Comparison of ENCODE assay signal across 13 cellular contexts in genomic region chr1:107459204-107459904, GRCh38.
DNase-seq lines count a peak whose midpoint lies in the region; ATAC-seq and TF ChIP-seq lines count a peak whose summit lies in the region.
"Had no signal": no experiment of that assay in that cellular context is flagged by ENCODE, and none has a peak within 500 bp of the region (broad histone marks: within the 10 kb centered on the region; RNA-seq: fewer than 3 reads in every experiment).

No MANE protein-coding gene starts in this region.

- H3K4me3 ChIP-seq in OCI-LY3 (ENCODE audit: low read length) (no peak overlapping the region), prostate gland (no peak overlapping the region)
- H3K4me3 ChIP-seq: BLaER1 treated with 17β-estradiol and CSF1 and Interleukin-3, amounts not matched to agents 10 nM and 100 nM had no signal

- 66% methylated on average over 4 of the region's 4 CpGs for WGBS in prostate gland

- H3K9ac ChIP-seq in OCI-LY3 (ENCODE audit: low read length): no peak overlapping the region
- H3K9ac ChIP-seq: BLaER1 treated with 17β-estradiol and CSF1 and Interleukin-3, amounts not matched to agents 10 nM and 100 nM had no signal

- no peaks in the 10 kb centered on the region for H3K36me3 ChIP-seq in OCI-LY3 (replicated peaks; ENCODE audit: low read depth, low read length)
- no peaks in the 10 kb centered on the region for H3K36me3 ChIP-seq in prostate gland
- H3K36me3 ChIP-seq: BLaER1 treated with 17β-estradiol and CSF1 and Interleukin-3, amounts not matched to agents 10 nM and 100 nM had no signal

- no peak for TF ChIP-seq POLR2A in prostate gland (IDR thresholded peaks at IDR 0.05)

- TF ChIP-seq CTCF in OCI-LY3 (IDR thresholded peaks at IDR 0.05; ENCODE audit: low read depth, low read length): peak; percentile 33
- TF ChIP-seq CTCF in prostate gland (IDR thresholded peaks at IDR 0.05): no peak

- H3K27ac ChIP-seq in OCI-LY3 (ENCODE audit: low read length): no peak overlapping the region
- H3K27ac ChIP-seq in prostate gland: no peak overlapping the region
- H3K27ac ChIP-seq: BLaER1 treated with 17β-estradiol and CSF1 and Interleukin-3, amounts not matched to agents 10 nM and 100 nM; VCaP had no signal

- intact Hi-C loops in prostate gland (cut with DNase I): no loop called here

- ATAC-seq in GM18873 (IDR thresholded peaks at IDR 0.05; ENCODE audit: low FRiP score, unreplicated experiment) (peak; percentile 84), GM21526 (IDR thresholded peaks at IDR 0.05; ENCODE audit: low FRiP score, unreplicated experiment) (peak; percentile 72), HG02943 (IDR thresholded peaks at IDR 0.05; ENCODE audit: low read depth, unreplicated experiment) (peak; percentile 41)

- H4K20me1 ChIP-seq in OCI-LY3 (ENCODE audit: insufficient read depth, low read length): no peaks in the 10 kb centered on the region
- H4K20me1 ChIP-seq: BLaER1 treated with 17β-estradiol and CSF1 and Interleukin-3, amounts not matched to agents 10 nM and 100 nM had no signal

- H3K4me1 ChIP-seq in OCI-LY3 (ENCODE audit: low read length) (peaks cover 15% of the 10 kb centered on the region), prostate gland (replicated peaks) (no peaks in the 10 kb centered on the region)

- no peaks in the 10 kb centered on the region for H3K79me2 ChIP-seq in OCI-LY3 (ENCODE audit: low read length)

- no peak for DNase-seq in SKM-1 treated with dmso at 0.1 percent for 144 hours (lab: John Stamatoyannopoulos, UW; ENCODE audit: unreplicated experiment)
- no peak for DNase-seq in prostate gland (ENCODE audit: low spot score)
- no peak for DNase-seq in retina
- no peak for DNase-seq in inferior parietal cortex (ENCODE audit: extremely low spot score)
- DNase-seq: HFFc6, NCI-H2107, small intestine had no signal

- peak overlapping the region; percentile 27; the same call in 1 of the 2 replicates for H3K4me2 ChIP-seq in OCI-LY3 (ENCODE audit: low read length)

- H3K9me3 ChIP-seq in OCI-LY3 (ENCODE audit: insufficient read depth, low read length): no peaks in the 10 kb centered on the region
- no peaks in the 10 kb centered on the region for H3K9me3 ChIP-seq in prostate gland
- H3K9me3 ChIP-seq: BLaER1 treated with 17β-estradiol and CSF1 and Interleukin-3, amounts not matched to agents 10 nM and 100 nM had no signal

- H3K27me3 ChIP-seq in OCI-LY3 (ENCODE audit: low read depth, low read length) (no peaks in the 10 kb centered on the region), prostate gland (replicated peaks; ENCODE audit: insufficient read depth) (no peaks in the 10 kb centered on the region)
- H3K27me3 ChIP-seq: BLaER1 treated with 17β-estradiol and CSF1 and Interleukin-3, amounts not matched to agents 10 nM and 100 nM had no signal

- no peak overlapping the region for H2AFZ ChIP-seq in OCI-LY3 (ENCODE audit: low read depth, low read length)
